19 cellular contexts compared by ENCODE assay signal in genomic region chr10:98411166-98411565, GRCh38. TPM values are rescaled to one million over a fixed set of nuclear protein-coding genes. Genes with fewer than 3 reads are reported as not detected.
DNase-seq lines count a peak whose midpoint lies in the region; ATAC-seq and TF ChIP-seq lines count a peak whose summit lies in the region.
"Had no signal": no experiment of that assay in that cellular context is flagged by ENCODE, and none has a peak within 500 bp of the region (broad histone marks: within the 10 kb centered on the region; RNA-seq: fewer than 3 reads in every experiment).

No MANE protein-coding gene starts in this region.

- H3K27me3 Mint-ChIP-seq in type B pancreatic cell, result no peaks in the 10 kb centered on the region
- H3K27me3 Mint-ChIP-seq: CD4-positive, alpha-beta T cell had no signal

- H3K4me1 ChIP-seq in IMR-90 (ENCODE audit: control insufficient read depth, insufficient read depth, low read length) (peaks cover 30% of the 10 kb centered on the region), psoas muscle (peaks cover 25% of the 10 kb centered on the region)
- H3K4me1 ChIP-seq: SJCRH30 had no signal

- 0 out of 2 replicates have a peak overlapping the region, but pooled peaks have one; percentile 33 for H3K4ac ChIP-seq in IMR-90 (ENCODE audit: low read depth, low read length)

- H3K27me3 ChIP-seq in AG04450 (ENCODE audit: control insufficient read depth, insufficient read depth, low read length) (no peaks in the 10 kb centered on the region), IMR-90 (ENCODE audit: control insufficient read depth, insufficient read depth, low read length) (no peaks in the 10 kb centered on the region), psoas muscle (ENCODE audit: insufficient read depth in 3 of 3, low read length in 2 of 3) (no peaks in the 10 kb centered on the region)
- H3K27me3 ChIP-seq: Peyer's patch, SJCRH30 had no signal

- in situ Hi-C loops in IMR-90 (cut with MboI; ENCODE audit: low sequenced_read_pairs), result no loop called here

- H3K9me1 ChIP-seq in IMR-90 (ENCODE audit: insufficient read depth, low read length), result peaks cover 32% of the 10 kb centered on the region

- no peak for ATAC-seq in IMR-90 (ENCODE audit: low read depth)
- ATAC-seq in psoas muscle, result no peak
- ATAC-seq: A549 had no signal

- TF ChIP-seq POLR2A in IMR-90 (IDR thresholded peaks at IDR 0.05; ENCODE audit: low read depth, low read length), result no peak

- peaks cover 8% of the 10 kb centered on the region; the same call in 1 of the 2 replicates for H4K20me1 ChIP-seq in IMR-90 (ENCODE audit: insufficient read depth, low read length)

- H2BK20ac ChIP-seq in IMR-90 (ENCODE audit: low read depth, low read length), result no peak overlapping the region; the same call in 1 of the 2 replicates

- H3K27ac Mint-ChIP-seq in type B pancreatic cell, result no peak overlapping the region
- H3K27ac Mint-ChIP-seq: CD4-positive, alpha-beta T cell had no signal

- POLR2A ChIA-PET in AG04450 (lab: Yijun Ruan, JAX) (interaction anchor here (1.0 to 1.7 kb wide), 2 partner anchors 7 to 17 kb away, joined by 4 read pairs; no protein-coding TSS in a partner anchor), IMR-90 (lab: Charles Lee; ENCODE audit: unreplicated experiment) (no interaction called here)

- intact Hi-C loops in IMR-90 (cut with micrococcal nuclease) (loop anchor here (10.0 kb wide), 1 partner anchor 236 kb away; no protein-coding TSS in a partner anchor), psoas muscle (cut with DNase I) (loop anchor here (5.0 kb wide), 2 partner anchors 69 to 144 kb away; partner anchors contain the start of gene LOXL4 (in 1 of the 2))

- H3K4me2 ChIP-seq in IMR-90 (ENCODE audit: low read depth, low read length), result peak overlapping the region; percentile 36; the same call in 1 of the 2 replicates
- H3K4me2 ChIP-seq: A549 had no signal

- H2BK15ac ChIP-seq in IMR-90 (ENCODE audit: low read depth, low read length), result no peak overlapping the region

- no peak overlapping the region; the same call in 1 of the 2 replicates for H4K91ac ChIP-seq in IMR-90 (ENCODE audit: insufficient read depth, low read depth, low read length)

- no peak for TF ChIP-seq RAD21 in IMR-90 (IDR thresholded peaks at IDR 0.05; ENCODE audit: low read length)

- H4K5ac ChIP-seq in IMR-90 (ENCODE audit: low read depth, low read length), result no peak overlapping the region

- WGBS in IMR-90 (ENCODE audit: extremely low coverage in 2 of 2, insufficient read length in 1 of 2), 2 experiments, result 98% methylated on average over 7 of the region's 11 CpGs; no CpG with 5 or more reads in 1 of the 2 experiments
- 68 to 80% (median 73%) methylated on average over 11 of the region's 11 CpGs for WGBS in psoas muscle, 3 donors

- no peak overlapping the region for H3K14ac ChIP-seq in IMR-90 (replicated peaks; ENCODE audit: low read depth, low read length)

- H2BK120ac ChIP-seq in IMR-90 (ENCODE audit: low read depth, low read length), result no peak overlapping the region

- H2AK5ac ChIP-seq in IMR-90 (ENCODE audit: low read depth, low read length), result peak overlapping the region; percentile 65; the same call in 1 of the 2 replicates

- TF ChIP-seq CTCF in AG04450 (IDR thresholded peaks at IDR 0.05; ENCODE audit: low read depth, low read length) (no peak), IMR-90 (conservative IDR thresholded peaks at IDR 0.05; ENCODE audit: low read depth, low read length) (no peak), psoas muscle (IDR thresholded peaks at IDR 0.05) (no peak), type B pancreatic cell (conservative IDR thresholded peaks at IDR 0.05) (no peak)

- peak overlapping the region; percentile 68 for H3K27ac ChIP-seq in AG04450 (ENCODE audit: low read depth, low read length)
- H3K27ac ChIP-seq in IMR-90 (ENCODE audit: insufficient read depth, low read length), result peak overlapping the region; percentile 11; the same call in 1 of the 2 replicates
- peak overlapping the region; percentile 30 for H3K27ac ChIP-seq in psoas muscle
- H3K27ac ChIP-seq: A549, Peyer's patch, SJCRH30 had no signal

- no peak overlapping the region for H3K4me3 Mint-ChIP-seq in type B pancreatic cell
- H3K4me3 Mint-ChIP-seq: CD4-positive, alpha-beta T cell had no signal

- H3K18ac ChIP-seq in IMR-90 (ENCODE audit: low read depth, low read length), result no peak overlapping the region

- H2AFZ ChIP-seq in IMR-90 (replicated peaks; ENCODE audit: low read length, poor library complexity), result no peak overlapping the region

- H3K23ac ChIP-seq in IMR-90 (ENCODE audit: low read depth, low read length), result 0 out of 2 replicates have a peak overlapping the region, but pooled peaks have one; percentile 35

- CTCF ChIA-PET in AG04450 (lab: Charles Lee) (interaction anchor here (1.0 to 2.7 kb wide), 3 partner anchors 14 to 101 kb away, joined by 3 to 15 read pairs (median 11); no protein-coding TSS in a partner anchor), IMR-90 (lab: Yijun Ruan, JAX) (interaction anchor here (0.7 kb wide), 1 partner anchor 71 kb away, joined by 3 read pairs; no protein-coding TSS in a partner anchor)

- no peak overlapping the region for H3K56ac ChIP-seq in IMR-90 (ENCODE audit: extremely low read depth, insufficient read depth, low read length)

- H4K8ac ChIP-seq in IMR-90 (ENCODE audit: low read depth in 2 of 2, low read length in 2 of 2), result no peak overlapping the region

- DNase-seq in AG04450 (ENCODE audit: low read depth, low spot score) (no peak), IMR-90 (no peak), kidney glomerular epithelial cell (lab: John Stamatoyannopoulos, UW) (peak; percentile 31), psoas muscle (no peak), NCI-H82 (lab: John Stamatoyannopoulos, UW) (no peak), NCI-H187 treated with DMSO at 0.1 percent for 48 hours (lab: John Stamatoyannopoulos, UW) (no peak), type B pancreatic cell (ENCODE audit: extremely low spot score, unreplicated experiment) (no peak), NCI-H2196 (lab: John Stamatoyannopoulos, UW; ENCODE audit: unreplicated experiment) (no peak)
- DNase-seq: Caco-2; CD4-positive, alpha-beta T cell; DND-41; MV-4-11; NCI-H1105 treated with DMSO at 0.1 percent for 48 hours; NCI-H1694; NCI-H2227 treated with DMSO at 0.1 percent for 48 hours; NCI-H510A; Peyer's patch; SJCRH30 had no signal

- H2AK9ac ChIP-seq in IMR-90 (replicated peaks; ENCODE audit: low read depth, low read length, poor library complexity), result no peak overlapping the region

- peaks cover 14 to 43% of the 10 kb centered on the region in 2 experiments; a peak in 3 of 4 replicates for H3K79me1 ChIP-seq in IMR-90 (ENCODE audit: low read depth in 1 of 2, low read length in 2 of 2)

- peaks cover 13% of the 10 kb centered on the region for H3K4me1 Mint-ChIP-seq in type B pancreatic cell (ENCODE audit: unreplicated experiment)

- no peak overlapping the region for H3K4me3 ChIP-seq in AG04450 (ENCODE audit: low read depth, low read length)
- H3K4me3 ChIP-seq in IMR-90 (ENCODE audit: insufficient read depth, low read depth, low read length), result no peak overlapping the region
- no peak overlapping the region for H3K4me3 ChIP-seq in psoas muscle
- H3K4me3 ChIP-seq: A549, Peyer's patch, SJCRH30 had no signal

- H3K9me3 Mint-ChIP-seq in type B pancreatic cell, result no peaks in the 10 kb centered on the region
- H3K9me3 Mint-ChIP-seq: CD4-positive, alpha-beta T cell had no signal

- dilution Hi-C loops in IMR-90 (cut with HindIII; ENCODE audit: low sequenced_read_pairs, unreplicated experiment), result no loop called here

- H3K9me3 ChIP-seq in AG04450 (ENCODE audit: control insufficient read depth, insufficient read depth, low read length), result no peaks in the 10 kb centered on the region; the same call in 1 of the 2 replicates
- no peaks in the 10 kb centered on the region for H3K9me3 ChIP-seq in IMR-90 (ENCODE audit: control insufficient read depth, insufficient read depth, low read length)
- H3K9me3 ChIP-seq in psoas muscle, result no peaks in the 10 kb centered on the region
- H3K9me3 ChIP-seq: A549, Caco-2, Peyer's patch, SJCRH30 had no signal

- H3K36me3 ChIP-seq in IMR-90 (ENCODE audit: control insufficient read depth, insufficient read depth, low read length) (peaks cover 3% of the 10 kb centered on the region; the same call in 1 of the 2 replicates), psoas muscle (ENCODE audit: insufficient read depth in 1 of 2, low read depth in 1 of 2) (no peaks in the 10 kb centered on the region)
- H3K36me3 ChIP-seq: Peyer's patch, SJCRH30 had no signal

- H3K36me3 Mint-ChIP-seq in type B pancreatic cell, result no peaks in the 10 kb centered on the region

- no peak overlapping the region for H3K9ac ChIP-seq in IMR-90 (ENCODE audit: low read depth, low read length)

- BruUV-seq in IMR-90 (replicated peaks; lab: Mats Ljungman, UMichigan), result no TSS peak

- no peak overlapping the region for H2BK5ac ChIP-seq in IMR-90 (ENCODE audit: low read depth, low read length, poor library complexity, severe bottlenecking)

TF ChIP-seq in IMR-90, 13 proteins besides CTCF, POLR2A, EP300 and RAD21 (continues in another document):
- no peak for TF ChIP-seq CHD1 (IDR thresholded peaks at IDR 0.05; ENCODE audit: low read depth, low read length)
- no peak for TF ChIP-seq RCOR1 (IDR thresholded peaks at IDR 0.05; ENCODE audit: insufficient replicate concordance, low read length)
- no peak for TF ChIP-seq BHLHE40 (IDR thresholded peaks at IDR 0.05; ENCODE audit: low read depth, low read length)
- no peak for TF ChIP-seq NFE2L2 (IDR thresholded peaks at IDR 0.05; ENCODE audit: low read depth, low read length)

RNA-seq across cellular contexts. Expression of gene PYROXD2, which starts 3.8 kb away (rescaled TPM):
- polyA plus RNA-seq in AG04450 (2011; rRNA removed) (20.3 and 25.6 TPM in 2 replicates), IMR-90 (2012; rRNA removed) (16.3 and 16.4 TPM in 2 replicates), psoas muscle (1 to 10 TPM in 2 of 3 donors, under 1 TPM in 1; 0.46 to 1.6 (median 1.2) TPM)
- 18.5 and 25.2 TPM in 2 replicates for polyA minus RNA-seq in AG04450 (2011; rRNA and poly(A)+ RNA removed)
- total RNA-seq in IMR-90 (2012; rRNA removed) (5.8 and 6.5 TPM in 2 replicates), psoas muscle (10 to 100 TPM in 1 of 4 donors, 1 to 10 TPM in 3; 1.7 to 13.2 (median 3.8) TPM), type B pancreatic cell (ENCODE audit: low replicate concordance) (6.1 and 14.9 TPM in 2 replicates)
- 11.1 and 18.4 TPM in 2 replicates for polyA plus RNA-seq in IMR-90 (2012; cell fraction: cytosol; rRNA removed)
- 78.4 and 95.1 TPM in 2 replicates for polyA plus RNA-seq in IMR-90 (2012; cell fraction: nucleus; rRNA removed; ENCODE audit: low replicate concordance)

RNA-seq across cellular contexts. Expression of gene HPS1, which starts 35.6 kb away (rescaled TPM):
- polyA plus RNA-seq in AG04450 (2011; rRNA removed) (56.7 and 66.2 TPM in 2 replicates), IMR-90 (2012; rRNA removed) (55.2 and 60.9 TPM in 2 replicates), psoas muscle (10 to 100 TPM; 11.6 to 29.1 (median 12.2) TPM)
- 53.0 and 58.1 TPM in 2 replicates for polyA minus RNA-seq in AG04450 (2011; rRNA and poly(A)+ RNA removed)
- total RNA-seq in IMR-90 (2012; rRNA removed) (14.0 and 15.8 TPM in 2 replicates), psoas muscle (10 to 100 TPM; 11.5 to 17.7 (median 16.0) TPM), type B pancreatic cell (ENCODE audit: low replicate concordance) (60.5 and 72.4 TPM in 2 replicates)
- polyA plus RNA-seq in IMR-90 (2012; cell fraction: cytosol; rRNA removed), result 48.7 and 61.4 TPM in 2 replicates
- 100 and 167 TPM in 2 replicates for polyA plus RNA-seq in IMR-90 (2012; cell fraction: nucleus; rRNA removed; ENCODE audit: low replicate concordance)

Comparison
In these comparisons a context has a peak if more than half of its experiments do, and no peak if none do; other contexts are left out.
1. H3K27ac ChIP-seq: peak in every context shown above with its lines; median percentile 68 in AG04450; 30 in psoas muscle; 11 in IMR-90.